ENCODE assay signal across 1 cellular context in genomic region chr15:38453971-38454686, GRCh38.
A peak's percentile ranks its signal among the peaks of the same experiment; 100 is the strongest.
TF ChIP-seq lines count a peak whose summit lies in the region.

FAM98B (plus strand) TSS chr15:38454127; CDS start chr15:38454162, 35 bp downstream.

TF ChIP-seq in HepG2, 621 proteins besides CTCF, POLR2A, EP300 and RAD21 (continued from another document and continues in another):
- TF ChIP-seq, protein P1, sequence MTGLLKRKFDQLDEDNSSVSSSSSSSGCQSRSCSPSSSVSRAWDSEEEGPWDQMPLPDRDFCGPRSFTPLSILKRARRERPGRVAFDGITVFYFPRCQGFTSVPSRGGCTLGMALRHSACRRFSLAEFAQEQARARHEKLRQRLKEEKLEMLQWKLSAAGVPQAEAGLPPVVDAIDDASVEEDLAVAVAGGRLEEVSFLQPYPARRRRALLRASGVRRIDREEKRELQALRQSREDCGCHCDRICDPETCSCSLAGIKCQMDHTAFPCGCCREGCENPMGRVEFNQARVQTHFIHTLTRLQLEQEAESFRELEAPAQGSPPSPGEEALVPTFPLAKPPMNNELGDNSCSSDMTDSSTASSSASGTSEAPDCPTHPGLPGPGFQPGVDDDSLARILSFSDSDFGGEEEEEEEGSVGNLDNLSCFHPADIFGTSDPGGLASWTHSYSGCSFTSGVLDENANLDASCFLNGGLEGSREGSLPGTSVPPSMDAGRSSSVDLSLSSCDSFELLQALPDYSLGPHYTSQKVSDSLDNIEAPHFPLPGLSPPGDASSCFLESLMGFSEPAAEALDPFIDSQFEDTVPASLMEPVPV (CRISPR knock-in tag; IDR thresholded peaks at IDR 0.05) = peak; percentile 88
- TF ChIP-seq ZNF605 (CRISPR knock-in tag; IDR thresholded peaks at IDR 0.05) (peak; percentile 46; the same call in 1 of the 2 replicates), ZNF546 (CRISPR knock-in tag; conservative IDR thresholded peaks at IDR 0.05) (no peak), ZNF468 (CRISPR knock-in tag; IDR thresholded peaks at IDR 0.05) (0 out of 2 replicates have a peak, but pooled peaks have one; percentile 55), ZNF570 (CRISPR knock-in tag; IDR thresholded peaks at IDR 0.05; ENCODE audit: borderline replicate concordance) (0 out of 2 replicates have a peak, but pooled peaks have one; percentile 51), AGO1 (IDR thresholded peaks at IDR 0.05; ENCODE audit: low read depth, low read length, poor library complexity, severe bottlenecking) (peak; percentile 75), ZFAT (CRISPR knock-in tag; conservative IDR thresholded peaks at IDR 0.05) (0 out of 2 replicates have a peak, but pooled peaks have one; percentile 40), SRSF1 (optimal IDR thresholded peaks at IDR 0.05; ENCODE audit: low read depth, low read length) (peak; percentile 69), MTF1 (CRISPR knock-in tag; IDR thresholded peaks at IDR 0.05) (0 out of 2 replicates have a peak, but pooled peaks have one; percentile 32), POGZ (CRISPR knock-in tag; IDR thresholded peaks at IDR 0.05) (peak; percentile 98), ZNF629 (CRISPR knock-in tag; conservative IDR thresholded peaks at IDR 0.05) (0 out of 2 replicates have a peak, but pooled peaks have one; percentile 27), SRF (IDR thresholded peaks at IDR 0.05; ENCODE audit: low read depth, low read length) (peak; percentile 64; the same call in 1 of the 2 replicates), ARHGAP35 (CRISPR knock-in tag; IDR thresholded peaks at IDR 0.05; ENCODE audit: borderline replicate concordance) (peak; percentile 78; the same call in 1 of the 2 replicates), JUNB (CRISPR knock-in tag; IDR thresholded peaks at IDR 0.05; ENCODE audit: borderline replicate concordance) (no peak), ATAD3A (CRISPR knock-in tag; IDR thresholded peaks at IDR 0.05) (peak; percentile 76; the same call in 1 of the 2 replicates), ZNF660 (CRISPR knock-in tag; IDR thresholded peaks at IDR 0.05; ENCODE audit: borderline replicate concordance, low read depth) (0 out of 2 replicates have a peak, but pooled peaks have one; percentile 17), TMF1 (CRISPR knock-in tag; IDR thresholded peaks at IDR 0.05; ENCODE audit: low read depth) (peak; percentile 89), ATF7-NPFF (CRISPR knock-in tag; IDR thresholded peaks at IDR 0.05; ENCODE audit: low read depth) (peak; percentile 64; the same call in 1 of the 2 replicates), ZNF329 (CRISPR knock-in tag; IDR thresholded peaks at IDR 0.05; ENCODE audit: low read depth) (no peak; the same call in 1 of the 2 replicates), MED13 (CRISPR knock-in tag; IDR thresholded peaks at IDR 0.05) (no peak), MATR3 (CRISPR knock-in tag; IDR thresholded peaks at IDR 0.05) (no peak), ZNF75D (CRISPR knock-in tag; IDR thresholded peaks at IDR 0.05; ENCODE audit: borderline replicate concordance) (peak; percentile 89; the same call in 1 of the 2 replicates), MED8 (CRISPR knock-in tag; IDR thresholded peaks at IDR 0.05; ENCODE audit: insufficient replicate concordance) (peak; percentile 62), ZNF260 (CRISPR knock-in tag; IDR thresholded peaks at IDR 0.05; ENCODE audit: borderline replicate concordance, low read depth) (no peak), ATRX (CRISPR knock-in tag; IDR thresholded peaks at IDR 0.05; ENCODE audit: borderline replicate concordance) (no peak), GPN1 (CRISPR knock-in tag; IDR thresholded peaks at IDR 0.05; ENCODE audit: borderline replicate concordance) (peak; percentile 77; the same call in 1 of the 2 replicates), ARNTL (CRISPR knock-in tag; IDR thresholded peaks at IDR 0.05) (no peak), ZNF460 (CRISPR knock-in tag; IDR thresholded peaks at IDR 0.05; ENCODE audit: borderline replicate concordance) (peak; percentile 40; the same call in 1 of the 2 replicates), FOXK2 (IDR thresholded peaks at IDR 0.05) (no peak), ETV5 (CRISPR knock-in tag; IDR thresholded peaks at IDR 0.05; ENCODE audit: borderline replicate concordance) (peak; percentile 56; the same call in 1 of the 2 replicates), ZFP1 (CRISPR knock-in tag; IDR thresholded peaks at IDR 0.05) (peak; percentile 82; the same call in 1 of the 2 replicates), SALL2 (CRISPR knock-in tag; IDR thresholded peaks at IDR 0.05) (peak; percentile 60; the same call in 1 of the 2 replicates), ZNF670 (CRISPR knock-in tag; IDR thresholded peaks at IDR 0.05; ENCODE audit: borderline replicate concordance) (peak; percentile 89), SATB2 (CRISPR knock-in tag; IDR thresholded peaks at IDR 0.05) (0 out of 2 replicates have a peak, but pooled peaks have one; percentile 48), NFYC (CRISPR knock-in tag; IDR thresholded peaks at IDR 0.05) (peak; percentile 18; the same call in 1 of the 2 replicates), TBL1XR1 (IDR thresholded peaks at IDR 0.05; ENCODE audit: borderline replicate concordance, low read length, partially characterized antibody) (peak; percentile 62), ZNF3 (CRISPR knock-in tag; IDR thresholded peaks at IDR 0.05) (peak; percentile 60; the same call in 1 of the 2 replicates), USF2 (IDR thresholded peaks at IDR 0.05; ENCODE audit: low read depth, low read length) (no peak), USF2 (CRISPR knock-in tag; IDR thresholded peaks at IDR 0.05; ENCODE audit: borderline replicate concordance) (no peak), ZNF281 (CRISPR knock-in tag; IDR thresholded peaks at IDR 0.05; ENCODE audit: borderline replicate concordance) (0 out of 2 replicates have a peak, but pooled peaks have one; percentile 34), ZFP36 (IDR thresholded peaks at IDR 0.05; ENCODE audit: borderline replicate concordance, low read depth, low read length, partially characterized antibody) (peak; percentile 60), MEF2D (CRISPR knock-in tag; IDR thresholded peaks at IDR 0.05) (peak; percentile 82; the same call in 1 of the 2 replicates), RERE (CRISPR knock-in tag; IDR thresholded peaks at IDR 0.05; ENCODE audit: low read depth) (0 out of 2 replicates have a peak, but pooled peaks have one; percentile 16), ZBTB10 (CRISPR knock-in tag; IDR thresholded peaks at IDR 0.05; ENCODE audit: borderline replicate concordance) (peak; percentile 93), ZNF30 (CRISPR knock-in tag; IDR thresholded peaks at IDR 0.05) (peak; percentile 73; the same call in 1 of the 2 replicates), ZNF558 (CRISPR knock-in tag; IDR thresholded peaks at IDR 0.05; ENCODE audit: borderline replicate concordance) (no peak), ZC3H4 (CRISPR knock-in tag; IDR thresholded peaks at IDR 0.05; ENCODE audit: borderline replicate concordance) (no peak)
- TF ChIP-seq, protein P2, sequence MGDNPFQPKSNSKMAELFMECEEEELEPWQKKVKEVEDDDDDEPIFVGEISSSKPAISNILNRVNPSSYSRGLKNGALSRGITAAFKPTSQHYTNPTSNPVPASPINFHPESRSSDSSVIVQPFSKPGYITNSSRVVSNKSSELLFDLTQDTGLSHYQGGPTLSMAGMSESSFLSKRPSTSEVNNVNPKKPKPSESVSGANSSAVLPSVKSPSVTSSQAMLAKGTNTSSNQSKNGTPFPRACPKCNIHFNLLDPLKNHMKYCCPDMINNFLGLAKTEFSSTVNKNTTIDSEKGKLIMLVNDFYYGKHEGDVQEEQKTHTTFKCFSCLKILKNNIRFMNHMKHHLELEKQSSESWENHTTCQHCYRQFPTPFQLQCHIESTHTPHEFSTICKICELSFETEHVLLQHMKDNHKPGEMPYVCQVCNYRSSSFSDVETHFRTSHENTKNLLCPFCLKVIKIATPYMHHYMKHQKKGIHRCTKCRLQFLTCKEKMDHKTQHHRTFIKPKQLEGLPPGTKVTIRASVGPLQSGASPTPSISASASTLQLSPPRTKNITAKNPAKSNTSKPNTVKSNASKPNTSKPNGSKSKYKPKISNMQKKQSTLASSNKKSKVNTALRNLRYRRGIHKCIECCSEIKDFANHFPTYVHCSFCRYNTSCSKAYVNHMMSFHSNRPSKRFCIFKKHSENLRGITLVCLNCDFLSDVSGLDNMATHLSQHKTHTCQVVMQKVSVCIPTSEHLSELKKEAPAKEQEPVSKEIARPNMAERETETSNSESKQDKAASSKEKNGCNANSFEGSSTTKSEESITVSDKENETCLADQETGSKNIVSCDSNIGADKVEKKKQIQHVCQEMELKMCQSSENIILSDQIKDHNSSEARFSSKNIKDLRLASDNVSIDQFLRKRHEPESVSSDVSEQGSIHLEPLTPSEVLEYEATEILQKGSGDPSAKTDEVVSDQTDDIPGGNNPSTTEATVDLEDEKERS (CRISPR knock-in tag; IDR thresholded peaks at IDR 0.05) = peak; percentile 88; the same call in 1 of the 2 replicates
